In genomic region chr16:4614571-4615388, GRCh38 we compare ENCODE assay signal across 8 cellular contexts. TPM values are rescaled to one million over a fixed set of nuclear protein-coding genes. Genes with fewer than 3 reads are reported as not detected.
DNase-seq lines count a peak whose midpoint lies in the region; ATAC-seq and TF ChIP-seq lines count a peak whose summit lies in the region.

Gene UBALD1, minus strand, starts transcription at chr16:4614888. Its CDS starts 91 bp downstream, at chr16:4614797.

- in situ Hi-C loops in Panc1 (cut with HindIII; ENCODE audit: low pct_unique_long_range_greater_than_20kb, low sequenced_read_pairs) = no loop called here

- peak within 1 kb of the TSS; percentile 92 for H3K27ac ChIP-seq in Panc1 (ENCODE audit: low read length)
- peak within 1 kb of the TSS; percentile 80 for H3K27ac ChIP-seq in muscle layer of duodenum (ENCODE audit: low read length)

- H3K36me3 Mint-ChIP-seq in activated T-cell treated with anti-CD3 and anti-CD28 coated beads, Interleukin-2, amount 50 U/mL, for 24 hours (ENCODE audit: low read depth) = peaks cover 5% of the 10 kb centered on the region

- DNase-seq in DMS153 treated with DMSO at 0.1 percent for 48 hours (lab: John Stamatoyannopoulos, UW; ENCODE audit: unreplicated experiment) (peak; percentile 69), HuH-7 (ENCODE audit: low spot score) (peak; percentile 91), Panc1 (ENCODE audit: low read depth, low spot score) (peak; percentile 36)
- DNase-seq in activated T-cell treated with anti-CD3 and anti-CD28 coated beads, Interleukin-2, amount 50 U/mL, for 24 hours = peak; percentile 86
- DNase-seq in stimulated activated CD8-positive, alpha-beta memory T cell treated with anti-CD3 and anti-CD28 coated beads, Interleukin-7, amount 100 ng/mL, for 48 hours (ENCODE audit: extremely low read depth in 1 of 2, low read depth in 1 of 2) = peak; percentile 69 to 77

- no peaks in the 10 kb centered on the region for H3K27me3 ChIP-seq in Panc1 (ENCODE audit: control insufficient read depth, insufficient read depth, low read length)
- no peaks in the 10 kb centered on the region for H3K27me3 ChIP-seq in muscle layer of duodenum (ENCODE audit: low read depth, low read length)

- peak within 1 kb of the TSS; percentile 89 for H3K4me3 Mint-ChIP-seq in activated T-cell treated with anti-CD3 and anti-CD28 coated beads, Interleukin-2, amount 50 U/mL, for 24 hours

- CTCF ChIA-PET in Panc1 (lab: Charles Lee) = interaction anchor here (0.9 kb wide), 1 partner anchor 80 kb away, joined by 3 read pairs; no protein-coding TSS in a partner anchor

- no peaks in the 10 kb centered on the region for H3K9me3 Mint-ChIP-seq in activated T-cell treated with anti-CD3 and anti-CD28 coated beads, Interleukin-2, amount 50 U/mL, for 24 hours

- H3K27me3 Mint-ChIP-seq in activated T-cell treated with anti-CD3 and anti-CD28 coated beads, Interleukin-2, amount 50 U/mL, for 24 hours = no peaks in the 10 kb centered on the region

- ATAC-seq in GM21528 (IDR thresholded peaks at IDR 0.05; ENCODE audit: low FRiP score, unreplicated experiment) = peak; percentile 46
- ATAC-seq in Panc1 = peak; percentile 76
- ATAC-seq in esophagus mucosa = peak; percentile 70

- H3K9me3 ChIP-seq in Panc1 (ENCODE audit: control insufficient read depth, insufficient read depth, low read depth, low read length) = no peaks in the 10 kb centered on the region
- no peaks in the 10 kb centered on the region for H3K9me3 ChIP-seq in muscle layer of duodenum (ENCODE audit: control insufficient read depth in 1 of 2, low read length in 2 of 2)

- peak within 1 kb of the TSS; percentile 97 for H3K27ac Mint-ChIP-seq in activated T-cell treated with anti-CD3 and anti-CD28 coated beads, Interleukin-2, amount 50 U/mL, for 24 hours

- BruUV-seq in Panc1 (replicated peaks; lab: Mats Ljungman, UMichigan) = no TSS peak

- H3K4me1 Mint-ChIP-seq in activated T-cell treated with anti-CD3 and anti-CD28 coated beads, Interleukin-2, amount 50 U/mL, for 24 hours (ENCODE audit: low read depth) = peaks cover 50% of the 10 kb centered on the region

- no peak for TF ChIP-seq CTCF in Panc1 (IDR thresholded peaks at IDR 0.05)

- H3K4me1 ChIP-seq in Panc1 (ENCODE audit: control insufficient read depth, insufficient read depth, low read length) (peaks cover 29% of the 10 kb centered on the region), muscle layer of duodenum (ENCODE audit: control insufficient read depth in 1 of 2, insufficient read depth in 2 of 2, low read length in 2 of 2) (peaks cover 5 to 48% of the 10 kb centered on the region in 2 donors)

- peak within 1 kb of the TSS; percentile 67 to 74 for H3K4me3 ChIP-seq in Panc1 (ENCODE audit: low read depth in 2 of 2, low read length in 2 of 2)
- peak within 1 kb of the TSS; percentile 74 to 78 for H3K4me3 ChIP-seq in muscle layer of duodenum (ENCODE audit: low read depth in 1 of 2, low read length in 2 of 2)

- intact Hi-C loops in Panc1 (cut with micrococcal nuclease; ENCODE audit: unreplicated experiment) = no loop called here

- POLR2A ChIA-PET in Panc1 (lab: Charles Lee) = interaction anchor here (0.6 kb wide), 1 partner anchor 119 kb away, joined by 8 read pairs; the partner anchor contains the start of genes ANKS3 and DNAAF8

- H3K36me3 ChIP-seq in Panc1 (ENCODE audit: control insufficient read depth, insufficient read depth, low read length) (no peaks in the 10 kb centered on the region), muscle layer of duodenum (ENCODE audit: control insufficient read depth in 1 of 2, insufficient read depth in 2 of 2, low read length in 2 of 2) (no peaks in the 10 kb centered on the region)

RNA-seq across cellular contexts. Expression of gene UBALD1, which starts in this region (rescaled TPM):
- total RNA-seq in Panc1 (2021; ENCODE audit: unreplicated experiment) (29.9 TPM), esophagus mucosa (12.7 TPM)
- 45.6 TPM for polyA plus RNA-seq in Panc1 (2012; ENCODE audit: insufficient read length)

Comparison
In these comparisons a context has a peak if more than half of its experiments do, and no peak if none do; other contexts are left out.
1. Peak in every context shown above with its lines: DNase-seq, ATAC-seq, H3K4me3 ChIP-seq and H3K27ac ChIP-seq.
2. DNase-seq: peak in every context shown above with its lines; median percentile 91 in HuH-7; 86 in activated T-cell treated with anti-CD3 and anti-CD28 coated beads, Interleukin-2, amount 50 U/mL, for 24 hours; 73 in stimulated activated CD8-positive, alpha-beta memory T cell treated with anti-CD3 and anti-CD28 coated beads, Interleukin-7, amount 100 ng/mL, for 48 hours; 69 in DMS153 treated with DMSO at 0.1 percent for 48 hours; 36 in Panc1.